In genomic region chr6:135832186-135832585, GRCh38 we compare ENCODE assay signal across 19 cellular contexts.
"Had no signal": no experiment of that assay in that cellular context is flagged by ENCODE, and none has a peak within 500 bp of the region (broad histone marks: within the 10 kb centered on the region; RNA-seq: fewer than 3 reads in every experiment).

No MANE protein-coding gene starts in this region.

- H3K27ac ChIP-seq: colonic mucosa, heart left ventricle, parathyroid adenoma, prostate gland, testis, transverse colon had no signal

- ATAC-seq: heart left ventricle; naive thymus-derived CD4-positive, alpha-beta T cell; sciatic nerve; stimulated activated naive B cell treated with anti-CD40 and anti-IgM and Interleukin-4, amounts not matched to agents 10 μg/mL and 1 μg/mL and 100 μg/mL, for 72 hours; stimulated activated naive CD8-positive, alpha-beta T cell treated with anti-CD3 and anti-CD28 coated beads, Interleukin-15, amount 100 ng/mL, for 72 hours had no signal

- FAIRE-seq: endothelial cell of umbilical vein, frontal cortex had no signal

- H3K27me3 ChIP-seq: colonic mucosa, testis, transverse colon had no signal

- H2AFZ ChIP-seq: parathyroid adenoma had no signal

- H3K9ac ChIP-seq: parathyroid adenoma had no signal

- H3K4me3 ChIP-seq: colonic mucosa, heart left ventricle, prostate gland, testis, transverse colon had no signal

- H3K9me3 ChIP-seq: colonic mucosa, heart left ventricle, prostate gland, testis, transverse colon had no signal

- H3K4me1 ChIP-seq: colonic mucosa, heart left ventricle, parathyroid adenoma, prostate gland, testis, transverse colon had no signal

- H3K36me3 ChIP-seq: colonic mucosa, heart left ventricle, prostate gland, transverse colon had no signal

- H3K79me2 ChIP-seq: parathyroid adenoma had no signal

- DNase-seq: colonic mucosa; dermis blood vessel endothelial cell; endodermal cell; heart left ventricle; hippocampal formation; kidney glomerular epithelial cell; naive thymus-derived CD4-positive, alpha-beta T cell; nephron progenitor cell; stimulated activated CD4-positive, alpha-beta T cell treated with anti-CD3 and anti-CD28 coated beads, Interleukin-2, amount 100 ng/mL, for 24 hours; stimulated activated CD4-positive, alpha-beta T cell treated with anti-CD3 and anti-CD28 coated beads, Interleukin-4, amount 100 ng/mL, for 4 hours; stimulated activated naive B cell treated with anti-CD40 and anti-IgM and Interleukin-4, amounts not matched to agents 10 μg/mL and 1 μg/mL and 100 μg/mL, for 72 hours; stimulated activated naive CD8-positive, alpha-beta T cell treated with anti-CD3 and anti-CD28 coated beads, Interleukin-15, amount 100 ng/mL, for 72 hours; testis; transverse colon had no signal
